1 cellular context compared by ENCODE assay signal in genomic region chr14:103522649-103523582, GRCh38.
TF ChIP-seq lines count a peak whose summit lies in the region.

Gene CKB, minus strand, starts transcription at chr14:103522830. Its CDS starts 337 bp downstream, at chr14:103522493.

TF ChIP-seq in K562, 482 proteins besides CTCF, POLR2A, EP300 and RAD21 (continued from another document and continues in another):
- TF ChIP-seq ZNF318 (IDR thresholded peaks at IDR 0.05; ENCODE audit: borderline replicate concordance in 1 of 2, low read depth in 1 of 2): no peak
- no peak for TF ChIP-seq TAF9B (IDR thresholded peaks at IDR 0.05; ENCODE audit: partially characterized antibody)
- TF ChIP-seq MAFF (IDR thresholded peaks at IDR 0.05; ENCODE audit: low read length): no peak
- no peak for TF ChIP-seq SNRNP70 (optimal IDR thresholded peaks at IDR 0.05; ENCODE audit: low read depth, low read length)
- no peak for TF ChIP-seq ZNF23 (CRISPR knock-in tag; IDR thresholded peaks at IDR 0.05)
- no peak for TF ChIP-seq C11orf30 (IDR thresholded peaks at IDR 0.05; ENCODE audit: low read depth)
- TF ChIP-seq RBM25 (IDR thresholded peaks at IDR 0.05; ENCODE audit: low read depth, low read length, severe bottlenecking): peak; percentile 69
- no peak for TF ChIP-seq BRCA1 (IDR thresholded peaks at IDR 0.05)
- TF ChIP-seq BRCA1 (CRISPR knock-in tag; IDR thresholded peaks at IDR 0.05): no peak
- no peak for TF ChIP-seq MAFG (tag; conservative IDR thresholded peaks at IDR 0.05)
- no peak for TF ChIP-seq STAG1 (CRISPR knock-in tag; IDR thresholded peaks at IDR 0.05; ENCODE audit: borderline replicate concordance)
- no peak for TF ChIP-seq SIN3B (IDR thresholded peaks at IDR 0.05; ENCODE audit: low read depth)
- TF ChIP-seq HNRNPUL1 (IDR thresholded peaks at IDR 0.05; ENCODE audit: low read length): no peak
- no peak for TF ChIP-seq ZFX (CRISPR knock-in tag; IDR thresholded peaks at IDR 0.05)
- no peak for TF ChIP-seq PHF20 (IDR thresholded peaks at IDR 0.05; ENCODE audit: partially characterized antibody)
- no peak for TF ChIP-seq SIN3A (IDR thresholded peaks at IDR 0.05; ENCODE audit: borderline replicate concordance in 2 of 2, control insufficient read depth in 1 of 2, low read depth in 2 of 2, low read length in 2 of 2)
- no peak for TF ChIP-seq ZNF655 (CRISPR knock-in tag; IDR thresholded peaks at IDR 0.05)
- TF ChIP-seq VEZF1 (CRISPR knock-in tag; IDR thresholded peaks at IDR 0.05): no peak
- no peak for TF ChIP-seq PURB (CRISPR knock-in tag; IDR thresholded peaks at IDR 0.05; ENCODE audit: low read depth)
- TF ChIP-seq ADNP (tag; IDR thresholded peaks at IDR 0.05): no peak
- no peak for TF ChIP-seq POU5F1 (IDR thresholded peaks at IDR 0.05; ENCODE audit: borderline replicate concordance, low read depth, low read length, partially characterized antibody)
- no peak for TF ChIP-seq CBFA2T2 (conservative IDR thresholded peaks at IDR 0.05)
- TF ChIP-seq SMARCB1 (IDR thresholded peaks at IDR 0.05; ENCODE audit: insufficient read length, low read depth): no peak
- TF ChIP-seq ZNF444 (CRISPR knock-in tag; IDR thresholded peaks at IDR 0.05): no peak
- TF ChIP-seq MTA3 (IDR thresholded peaks at IDR 0.05; ENCODE audit: borderline replicate concordance): peak; percentile 40; the same call in 1 of the 2 replicates
- TF ChIP-seq PHTF2 (CRISPR knock-in tag; IDR thresholded peaks at IDR 0.05): no peak
- TF ChIP-seq HBP1 (CRISPR knock-in tag; IDR thresholded peaks at IDR 0.05): 0 out of 2 replicates have a peak, but pooled peaks have one; percentile 27
- TF ChIP-seq SMAD1 (IDR thresholded peaks at IDR 0.05; ENCODE audit: low read depth, low read length, partially characterized antibody): no peak
- no peak for TF ChIP-seq HIVEP1 (CRISPR knock-in tag; IDR thresholded peaks at IDR 0.05)
- TF ChIP-seq RBBP5 (IDR thresholded peaks at IDR 0.05; ENCODE audit: borderline replicate concordance, insufficient read depth, low read length, poor library complexity, severe bottlenecking): peak; percentile 5
- no peak for TF ChIP-seq SMC3 (conservative IDR thresholded peaks at IDR 0.05; ENCODE audit: insufficient read depth, low read depth, low read length)
- 0 out of 2 replicates have a peak, but pooled peaks have one; percentile 23 for TF ChIP-seq GATAD2B (IDR thresholded peaks at IDR 0.05; ENCODE audit: borderline replicate concordance)
- no peak for TF ChIP-seq SP2 (IDR thresholded peaks at IDR 0.05; ENCODE audit: extremely low read depth, low read depth, low read length, poor library complexity, severe bottlenecking)
- no peak for TF ChIP-seq ELF1 (tag; IDR thresholded peaks at IDR 0.05)
- TF ChIP-seq POLR2H (tag; IDR thresholded peaks at IDR 0.05; ENCODE audit: low read depth): peak; percentile 72
- TF ChIP-seq CHAMP1 (IDR thresholded peaks at IDR 0.05): no peak
- TF ChIP-seq MYNN (IDR thresholded peaks at IDR 0.05): no peak
- TF ChIP-seq MYNN (CRISPR knock-in tag; IDR thresholded peaks at IDR 0.05): no peak
- TF ChIP-seq ZNF780A (CRISPR knock-in tag; IDR thresholded peaks at IDR 0.05): no peak
- TF ChIP-seq KAT2B (IDR thresholded peaks at IDR 0.05; ENCODE audit: low read depth, low read length): no peak
- TF ChIP-seq ZBTB26 (CRISPR knock-in tag; IDR thresholded peaks at IDR 0.05): no peak
- TF ChIP-seq ZNF282 (CRISPR knock-in tag; IDR thresholded peaks at IDR 0.05): no peak
- TF ChIP-seq RBFOX2 (IDR thresholded peaks at IDR 0.05; ENCODE audit: low read depth, low read length): peak; percentile 86
- no peak for TF ChIP-seq SRF (CRISPR knock-in tag; IDR thresholded peaks at IDR 0.05)
- no peak for TF ChIP-seq CEBPB (tag; IDR thresholded peaks at IDR 0.05)
- no peak for TF ChIP-seq ZNF561 (CRISPR knock-in tag; conservative IDR thresholded peaks at IDR 0.05)
- no peak for TF ChIP-seq ETV1 (tag; conservative IDR thresholded peaks at IDR 0.05; ENCODE audit: low read depth)
- no peak for TF ChIP-seq ZNF143 (CRISPR knock-in tag; IDR thresholded peaks at IDR 0.05)
- TF ChIP-seq PHF8 (IDR thresholded peaks at IDR 0.05; ENCODE audit: borderline replicate concordance, low read length): peak; percentile 54; the same call in 1 of the 2 replicates
- no peak for TF ChIP-seq ZNF699 (CRISPR knock-in tag; IDR thresholded peaks at IDR 0.05; ENCODE audit: insufficient replicate concordance)
- no peak for TF ChIP-seq RBM22 (IDR thresholded peaks at IDR 0.05; ENCODE audit: low read depth, low read length, poor library complexity, severe bottlenecking)
- TF ChIP-seq NR2C2 (CRISPR knock-in tag; IDR thresholded peaks at IDR 0.05): no peak
- no peak for TF ChIP-seq NR2C2 (tag; IDR thresholded peaks at IDR 0.05)
- TF ChIP-seq MCM7 (IDR thresholded peaks at IDR 0.05): no peak
- no peak for TF ChIP-seq HCFC1 (IDR thresholded peaks at IDR 0.05; ENCODE audit: low read depth, low read length)
- TF ChIP-seq SIRT6 (IDR thresholded peaks at IDR 0.05; ENCODE audit: low read depth, low read length): no peak
- no peak for TF ChIP-seq PYGO2 (tag; IDR thresholded peaks at IDR 0.05)
- no peak for TF ChIP-seq ZNF232 (CRISPR knock-in tag; IDR thresholded peaks at IDR 0.05)
- TF ChIP-seq ZNF24 (IDR thresholded peaks at IDR 0.05): no peak
- no peak for TF ChIP-seq ZNF280B (CRISPR knock-in tag; IDR thresholded peaks at IDR 0.05)
- TF ChIP-seq ZC3H11A (IDR thresholded peaks at IDR 0.05; ENCODE audit: low read depth, low read length): no peak
